Comparison of ENCODE assay signal across 3 cellular contexts in genomic region chr11:91761406-91762027, GRCh38.
TF ChIP-seq lines count a peak whose summit lies in the region.

No MANE protein-coding gene starts in this region.

TF ChIP-seq in SK-N-SH, 30 proteins besides CTCF, POLR2A, EP300 and RAD21 (continued from another document):
- no peak for TF ChIP-seq REST (IDR thresholded peaks at IDR 0.05; ENCODE audit: low read depth, low read length)
- no peak for TF ChIP-seq FOXJ3 (CRISPR knock-in tag; IDR thresholded peaks at IDR 0.05)
- TF ChIP-seq SMC3 (IDR thresholded peaks at IDR 0.05; ENCODE audit: low read depth, low read length): no peak
- TF ChIP-seq USF2 (IDR thresholded peaks at IDR 0.05; ENCODE audit: borderline replicate concordance, low read depth, low read length): no peak
- peak; percentile 50; the same call in 1 of the 2 replicates for TF ChIP-seq GATA2 (CRISPR knock-in tag; IDR thresholded peaks at IDR 0.05)
- peak; percentile 53 for TF ChIP-seq RCOR1 (IDR thresholded peaks at IDR 0.05; ENCODE audit: low read length)
- no peak for TF ChIP-seq MXI1 (IDR thresholded peaks at IDR 0.05; ENCODE audit: low read depth, low read length)
- TF ChIP-seq MAX (IDR thresholded peaks at IDR 0.05; ENCODE audit: low read depth): no peak
- TF ChIP-seq NRF1 (IDR thresholded peaks at IDR 0.05; ENCODE audit: low read depth, low read length): no peak
- no peak for TF ChIP-seq PBX3 (IDR thresholded peaks at IDR 0.05)
- TF ChIP-seq GABPA (IDR thresholded peaks at IDR 0.05; ENCODE audit: low read depth): no peak

TF ChIP-seq in SK-N-SH treated with all-trans-retinoic acid at 6 μM for 48 hours, 23 proteins besides CTCF, POLR2A, EP300 and RAD21 (continued from another document):
- no peak for TF ChIP-seq CREB5 (CRISPR knock-in tag; IDR thresholded peaks at IDR 0.05; ENCODE audit: low read depth)
- no peak for TF ChIP-seq TCF4 (CRISPR knock-in tag; IDR thresholded peaks at IDR 0.05; ENCODE audit: borderline replicate concordance)
- TF ChIP-seq GLIS3 (CRISPR knock-in tag; IDR thresholded peaks at IDR 0.05): no peak
TF ChIP-seq in SK-N-SH treated with all-trans-retinoic acid at 6 μM for 48 hours: peak in this region for 0.

TF ChIP-seq in WTC11, 78 proteins besides CTCF, POLR2A, EP300 and RAD21 (continued from another document):
- no peak for TF ChIP-seq ARID4B (CRISPR knock-in tag; IDR thresholded peaks at IDR 0.05; ENCODE audit: borderline replicate concordance)
